8 cellular contexts compared by ENCODE assay signal in genomic region chrX:154370882-154371770, GRCh38. TPM values are rescaled to one million over a fixed set of nuclear protein-coding genes. Genes with fewer than 3 reads are reported as not detected.
DNase-seq lines count a peak whose midpoint lies in the region; ATAC-seq and TF ChIP-seq lines count a peak whose summit lies in the region.

No MANE protein-coding gene starts in this region.

- POLR2A ChIA-PET in AG04449 (lab: Yijun Ruan, JAX), result interaction anchor here (0.6 to 1.3 kb wide), 6 partner anchors 8 to 403 kb away, joined by 3 to 12 read pairs (median 4); partner anchors contain the start of genes EMD and RPL10

- ATAC-seq in HG03196 (IDR thresholded peaks at IDR 0.05; ENCODE audit: unreplicated experiment), result peak; percentile 67
- peak; percentile 77 for ATAC-seq in left colon

- peak overlapping the region; percentile 83 for H3K4me3 ChIP-seq in AG04449 (ENCODE audit: low read depth, low read length)

- intact Hi-C loops in left colon (cut with DNase I, micrococcal nuclease), result no loop called here

- DNase-seq in AG04449 (ENCODE audit: low read depth, low spot score), result no peak
- DNase-seq in NCI-H446 (lab: John Stamatoyannopoulos, UW), result peak; percentile 81 to 94
- peak; percentile 88 for DNase-seq in activated CD4-positive, alpha-beta T cell treated with anti-CD3 and anti-CD28 coated beads for 1 hour
- DNase-seq in cerebellum (ENCODE audit: low spot score), result peak; percentile 88
- peak; percentile 90 for DNase-seq in left colon
- peak; percentile 66 to 89 (median 80) for DNase-seq in stimulated activated CD4-positive, alpha-beta T cell treated with anti-CD3 and anti-CD28 coated beads, Interleukin-1b, Interleukin-23, amount 100 ng/mL, for 24 hours (ENCODE audit: low read depth in 4 of 4, low spot score in 1 of 4)

- in situ Hi-C loops in GM18951 (cut with MboI; ENCODE audit: low sequenced_read_pairs, unreplicated experiment), result no loop called here

- TF ChIP-seq CTCF in AG04449 (IDR thresholded peaks at IDR 0.05; ENCODE audit: insufficient read depth, low read length, missing control alignments), result no peak

- peak; percentile 99 for TF ChIP-seq POLR2A in GM18951 (IDR thresholded peaks at IDR 0.05; ENCODE audit: extremely low read depth, insufficient read depth, insufficient read length)

- CTCF ChIA-PET in AG04449 (lab: Yijun Ruan, JAX), result no interaction called here

RNA-seq across cellular contexts. Expression of gene FLNA, which starts 3.3 kb away (rescaled TPM):
- total RNA-seq in cerebellum (131 TPM), left colon (100 to 1,000 TPM in 1 of 2 donors, 10 to 100 TPM in 1; 84.2 to 741 TPM)

RNA-seq across cellular contexts. Expression of gene EMD, which starts 8.0 kb away (rescaled TPM):
- total RNA-seq in cerebellum, result 18.8 TPM
- 10 to 100 TPM; 31.9 to 33.1 TPM for total RNA-seq in left colon

RNA-seq across cellular contexts. Expression of gene RPL10, which starts 27.1 kb away (rescaled TPM):
- total RNA-seq in cerebellum (1,446 TPM), left colon (1,000 to 10,000 TPM; 2,262 to 2,406 TPM)

RNA-seq across cellular contexts. Expression of gene DNASE1L1, which starts 37.9 kb away (rescaled TPM):
- total RNA-seq in cerebellum (5.1 TPM), left colon (10 to 100 TPM; 23.4 to 26.8 TPM)

RNA-seq across cellular contexts. Expression of gene TAFAZZIN, which starts 40.2 kb away (rescaled TPM):
- total RNA-seq in cerebellum, result 14.9 TPM
- total RNA-seq in left colon, result 10 to 100 TPM; 28.8 to 40.8 TPM
